11 cellular contexts compared by ENCODE assay signal in the genomic region with DNA sequence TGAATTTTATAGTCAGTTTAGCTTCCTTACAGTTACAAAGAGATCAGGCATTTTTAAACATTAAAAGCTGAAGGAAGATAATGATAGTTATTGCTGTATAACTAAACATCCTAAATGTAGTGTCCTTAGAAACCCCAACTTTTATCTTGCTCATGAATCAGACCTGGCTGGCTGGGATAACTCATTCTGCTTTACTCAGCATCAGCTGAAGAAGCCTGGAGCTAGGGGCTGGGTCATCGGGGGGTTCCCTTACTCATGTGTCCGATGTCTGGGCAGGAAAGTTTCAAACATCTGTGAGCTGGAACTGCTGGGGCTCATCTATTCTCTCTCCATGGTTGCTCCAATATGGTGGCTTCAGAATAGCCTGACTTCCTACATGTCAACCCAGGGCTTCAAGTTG.
"Had no signal": no experiment of that assay in that cellular context is flagged by ENCODE, and none has a peak within 500 bp of the region (broad histone marks: within the 10 kb centered on the region; RNA-seq: fewer than 3 reads in every experiment).

No MANE protein-coding gene starts in this region.

- H3K36me3 ChIP-seq: HAP-1 had no signal

- ATAC-seq: GM23338, HCT116 had no signal

- FAIRE-seq: H1, H54 had no signal

- H3K9me3 Mint-ChIP-seq: GM23338 had no signal

- H2AFZ ChIP-seq: GM23248, GM23338 had no signal

- H3K4me1 Mint-ChIP-seq: GM23338, H9 had no signal

- H3K27ac Mint-ChIP-seq: GM23338, H9, HFFc6 had no signal

- H3K9me3 ChIP-seq: HAP-1 had no signal

- H3K4me3 ChIP-seq: GM23248, GM23338, HAP-1 had no signal

- H3K4me1 ChIP-seq: HAP-1 had no signal

- H3K4me3 Mint-ChIP-seq: GM23338, H9, HFFc6 had no signal

- H3K9ac ChIP-seq: GM23248 had no signal

- DNase-seq: GM23248, GOT3, H7, H9, HCEC 1CT, HFFc6 had no signal

- H3K4me2 ChIP-seq: GM23338 had no signal

- H3K27ac ChIP-seq: GM23248 had no signal
